In the genomic region with DNA sequence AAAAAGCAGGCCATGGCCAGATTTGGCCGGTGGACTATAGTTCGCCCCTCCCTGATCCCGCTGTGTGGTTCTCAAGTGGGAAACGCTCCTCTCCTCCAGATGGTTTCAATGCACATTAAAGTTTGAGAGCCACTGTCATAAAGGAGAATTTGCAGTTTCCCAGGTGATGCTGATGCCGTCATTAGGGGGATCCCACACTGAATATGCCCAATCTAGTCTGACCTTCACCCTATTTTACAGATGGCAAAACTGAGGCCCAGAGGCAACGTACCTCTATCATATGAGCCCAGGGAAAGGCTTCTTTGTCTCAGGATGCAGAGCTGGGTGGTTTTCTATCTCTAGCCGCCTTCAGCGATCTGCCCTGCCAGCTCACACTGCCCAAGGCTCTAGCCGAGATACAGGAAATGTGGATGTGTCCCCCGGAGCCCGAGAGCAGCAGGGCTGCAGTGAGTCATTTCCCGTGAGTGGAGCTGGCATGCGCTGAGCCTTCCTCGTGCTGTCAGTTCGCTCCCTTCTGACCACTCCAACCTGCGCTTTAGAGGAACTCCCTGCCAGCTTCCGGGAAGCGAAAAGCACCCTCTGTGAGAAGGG, we compare ENCODE assay signal across 8 cellular contexts.
DNase-seq lines count a peak whose midpoint lies in the region; ATAC-seq, FAIRE-seq and TF ChIP-seq lines count a peak whose summit lies in the region.

No MANE protein-coding gene starts in this region.

- peak; percentile 99 for FAIRE-seq in keratinocyte (lab: Jason Lieb, UNC)

- H3K9ac ChIP-seq in keratinocyte (ENCODE audit: control insufficient read depth, extremely low read depth, insufficient read depth, low read length): no peak overlapping the region

- H3K27me3 ChIP-seq in keratinocyte (ENCODE audit: control insufficient read depth, extremely low read depth, insufficient read depth, low read length): no peaks in the 10 kb centered on the region

- H2AFZ ChIP-seq in keratinocyte (ENCODE audit: control insufficient read depth, low read length): no peak overlapping the region

- DNase-seq in AML-193 (lab: John Stamatoyannopoulos, UW) (peak; percentile 90 to 95), T-helper 22 cell (ENCODE audit: low read depth) (peak; percentile 67), astrocyte of the cerebellum (ENCODE audit: low read depth) (peak; percentile 79), keratinocyte (ENCODE audit: low read depth, low spot score) (peak; percentile 72), NCI-H2196 (lab: John Stamatoyannopoulos, UW; ENCODE audit: unreplicated experiment) (no peak)
- peak; percentile 64 for DNase-seq in stimulated activated CD4-positive, alpha-beta T cell treated with anti-CD3 and anti-CD28 coated beads, Interleukin-4, amount 100 ng/mL, for 1 hour

- H3K4me2 ChIP-seq in keratinocyte (ENCODE audit: control insufficient read depth, extremely low read depth, insufficient read depth, low read depth, low read length): no peak overlapping the region

- TF ChIP-seq CTCF in astrocyte of the cerebellum (IDR thresholded peaks at IDR 0.05; ENCODE audit: low read depth, low read length, missing control alignments): no peak
- no peak for TF ChIP-seq CTCF in keratinocyte (optimal IDR thresholded peaks at IDR 0.05 in 1 of 3, IDR thresholded peaks at IDR 0.05 in 1 of 3, conservative IDR thresholded peaks at IDR 0.05 in 1 of 3; ENCODE audit: extremely low read depth in 1 of 3, insufficient read depth in 2 of 3, low read length in 3 of 3)

- no peaks in the 10 kb centered on the region for H3K79me2 ChIP-seq in keratinocyte (ENCODE audit: control insufficient read depth, insufficient read depth, low read length)

- peak; percentile 47 for ATAC-seq in GM19397 (IDR thresholded peaks at IDR 0.05; ENCODE audit: unreplicated experiment)
- peak; percentile 46 for ATAC-seq in HG03521 (IDR thresholded peaks at IDR 0.05; ENCODE audit: unreplicated experiment)

- no peak overlapping the region for H3K4me3 ChIP-seq in astrocyte of the cerebellum (ENCODE audit: low read depth, low read length)
- H3K4me3 ChIP-seq in keratinocyte (ENCODE audit: control insufficient read depth in 2 of 3, extremely low read depth in 1 of 3, insufficient read depth in 2 of 3, low read depth in 1 of 3, low read length in 3 of 3): no peak overlapping the region

- in situ Hi-C loops in astrocyte of the cerebellum (cut with HindIII; ENCODE audit: low sequenced_read_pairs): no loop called here

- peaks cover 57% of the 10 kb centered on the region for H3K4me1 ChIP-seq in keratinocyte (ENCODE audit: control insufficient read depth, extremely low read depth, insufficient read depth, low read length)

- no peaks in the 10 kb centered on the region for H4K20me1 ChIP-seq in keratinocyte (ENCODE audit: control insufficient read depth, extremely low read depth, insufficient read depth, low read length)

- H3K36me3 ChIP-seq in keratinocyte (ENCODE audit: control insufficient read depth in 2 of 2, extremely low read depth in 1 of 2, insufficient read depth in 2 of 2, low read length in 2 of 2): no peaks in the 10 kb centered on the region

- peak overlapping the region; percentile 54 for H3K27ac ChIP-seq in keratinocyte (ENCODE audit: control insufficient read depth, insufficient read depth, low read length)

- dilution Hi-C loops in keratinocyte (cut with MboI; ENCODE audit: extremely low pct_ligation_motif_present, low sequenced_read_pairs): no loop called here

- no peaks in the 10 kb centered on the region for H3K9me3 ChIP-seq in keratinocyte (ENCODE audit: control insufficient read depth, low read depth, low read length)

- H3K9me1 ChIP-seq in keratinocyte (ENCODE audit: control insufficient read depth, extremely low read depth, insufficient read depth, low read length): peaks cover 2% of the 10 kb centered on the region
